In genomic region chr6:138570716-138571020, GRCh38 we compare ENCODE assay signal across 17 cellular contexts.
A peak's percentile ranks its signal among the peaks of the same experiment; 100 is the strongest.
DNase-seq lines count a peak whose midpoint lies in the region; ATAC-seq, FAIRE-seq and TF ChIP-seq lines count a peak whose summit lies in the region.
"Had no signal": no experiment of that assay in that cellular context is flagged by ENCODE, and none has a peak within 500 bp of the region (broad histone marks: within the 10 kb centered on the region; RNA-seq: fewer than 3 reads in every experiment).

No MANE protein-coding gene starts in this region.

- H3K4me3 Mint-ChIP-seq in Caco-2 (ENCODE audit: unreplicated experiment) = no peak overlapping the region
- H3K4me3 Mint-ChIP-seq in CD8-positive, alpha-beta memory T cell = no peak overlapping the region
- H3K4me3 Mint-ChIP-seq: activated naive CD8-positive, alpha-beta T cell treated with anti-CD3 and anti-CD28 coated beads, Interleukin-2, amount 10 ng/mL, durations not matched to agents 7 days and 5 days; CD4-positive, CD25-positive, alpha-beta regulatory T cell; stimulated activated memory B cell treated with anti-CD40 and anti-IgM and Interleukin-4, amounts not matched to agents 10 μg/mL and 1 μg/mL and 100 μg/mL, for 72 hours had no signal

- H3K27ac ChIP-seq in endothelial cell of umbilical vein (ENCODE audit: insufficient read depth, low read depth, low read length) (no peak overlapping the region), neural cell (ENCODE audit: low read length) (no peak overlapping the region)
- no peak overlapping the region for H3K27ac ChIP-seq in CD8-positive, alpha-beta memory T cell (ENCODE audit: low read depth, low read length)
- H3K27ac ChIP-seq: esophagus squamous epithelium had no signal

- no peak for TF ChIP-seq EP300 in neural cell (conservative IDR thresholded peaks at IDR 0.05; ENCODE audit: poor library complexity, severe bottlenecking)

- no peaks in the 10 kb centered on the region for H3F3A ChIP-seq in neural cell (ENCODE audit: insufficient read depth, low read length, poor library complexity, severe bottlenecking)

- H4K20me1 ChIP-seq in endothelial cell of umbilical vein (replicated peaks; ENCODE audit: control insufficient read depth, extremely low read depth, insufficient read depth, low read length) (no peaks in the 10 kb centered on the region), neural cell (ENCODE audit: insufficient read depth) (no peaks in the 10 kb centered on the region)

- H2AFZ ChIP-seq in endothelial cell of umbilical vein (ENCODE audit: low read depth, low read length) (no peak overlapping the region), neural cell (ENCODE audit: low read depth, low read length) (no peak overlapping the region)

- dilution Hi-C loops in endothelial cell of umbilical vein (cut with MboI; ENCODE audit: extremely low pct_ligation_motif_present, low sequenced_read_pairs) = no loop called here

- no peak for FAIRE-seq in endothelial cell of umbilical vein (lab: Jason Lieb, UNC)
- FAIRE-seq: colon, K562 had no signal

- no peaks in the 10 kb centered on the region for H3K27me3 ChIP-seq in Caco-2 (replicated peaks; ENCODE audit: control insufficient read depth, insufficient read depth, low read length)
- H3K27me3 ChIP-seq in MG63 = no peaks in the 10 kb centered on the region
- H3K27me3 ChIP-seq in endothelial cell of umbilical vein (ENCODE audit: control insufficient read depth in 2 of 2, insufficient read depth in 2 of 2, low read length in 2 of 2) = no peaks in the 10 kb centered on the region
- no peaks in the 10 kb centered on the region for H3K27me3 ChIP-seq in neural cell (ENCODE audit: insufficient read depth, low read depth, low read length)
- H3K27me3 ChIP-seq in CD8-positive, alpha-beta memory T cell (ENCODE audit: insufficient read depth, low read length, poor library complexity, severe bottlenecking) = peaks cover 13% of the 10 kb centered on the region
- H3K27me3 ChIP-seq: esophagus squamous epithelium had no signal

- H3K4me2 ChIP-seq in endothelial cell of umbilical vein (ENCODE audit: insufficient read depth, low read length) (no peak overlapping the region), neural cell (ENCODE audit: low read length) (peak overlapping the region; percentile 86)

- peaks cover 5% of the 10 kb centered on the region for H3K36me3 Mint-ChIP-seq in Caco-2 (ENCODE audit: insufficient read depth, unreplicated experiment)
- peaks cover 0 to 4% (median 0%) of the 10 kb centered on the region in 3 donors for H3K36me3 Mint-ChIP-seq in CD8-positive, alpha-beta memory T cell
- H3K36me3 Mint-ChIP-seq: activated naive CD8-positive, alpha-beta T cell treated with anti-CD3 and anti-CD28 coated beads, Interleukin-2, amount 10 ng/mL, durations not matched to agents 7 days and 5 days; CD4-positive, CD25-positive, alpha-beta regulatory T cell; stimulated activated memory B cell treated with anti-CD40 and anti-IgM and Interleukin-4, amounts not matched to agents 10 μg/mL and 1 μg/mL and 100 μg/mL, for 72 hours had no signal

- H3K4me1 Mint-ChIP-seq in Caco-2 (ENCODE audit: low read depth, unreplicated experiment) = peaks cover 7% of the 10 kb centered on the region
- H3K4me1 Mint-ChIP-seq in CD8-positive, alpha-beta memory T cell = no peaks in the 10 kb centered on the region
- H3K4me1 Mint-ChIP-seq: activated naive CD8-positive, alpha-beta T cell treated with anti-CD3 and anti-CD28 coated beads, Interleukin-2, amount 10 ng/mL, durations not matched to agents 7 days and 5 days; stimulated activated memory B cell treated with anti-CD40 and anti-IgM and Interleukin-4, amounts not matched to agents 10 μg/mL and 1 μg/mL and 100 μg/mL, for 72 hours had no signal

- peaks cover 14% of the 10 kb centered on the region; the same call in 1 of the 2 replicates for H3K4me1 ChIP-seq in Caco-2
- H3K4me1 ChIP-seq in endothelial cell of umbilical vein (ENCODE audit: control insufficient read depth, extremely low read depth, insufficient read depth, low read length) = peaks cover 13% of the 10 kb centered on the region
- no peaks in the 10 kb centered on the region for H3K4me1 ChIP-seq in CD8-positive, alpha-beta memory T cell (ENCODE audit: insufficient read depth, low read length)

- no peaks in the 10 kb centered on the region for H3K36me3 ChIP-seq in Caco-2 (ENCODE audit: control insufficient read depth, insufficient read depth, low read length)
- no peaks in the 10 kb centered on the region for H3K36me3 ChIP-seq in MG63
- H3K36me3 ChIP-seq in endothelial cell of umbilical vein (ENCODE audit: control insufficient read depth in 2 of 2, extremely low read depth in 1 of 2, insufficient read depth in 2 of 2, low read length in 2 of 2) = no peaks in the 10 kb centered on the region
- no peaks in the 10 kb centered on the region for H3K36me3 ChIP-seq in neural cell (ENCODE audit: insufficient read depth, low read length)
- no peaks in the 10 kb centered on the region for H3K36me3 ChIP-seq in CD8-positive, alpha-beta memory T cell (ENCODE audit: insufficient read depth, low read length)
- H3K36me3 ChIP-seq: esophagus squamous epithelium had no signal

- H3K9ac ChIP-seq in endothelial cell of umbilical vein (replicated peaks; ENCODE audit: extremely low read depth, insufficient read depth, low read length) = no peak overlapping the region
- H3K9ac ChIP-seq in neural cell (ENCODE audit: low read length) = peak overlapping the region; percentile 0

- no peaks in the 10 kb centered on the region for H3K9me1 ChIP-seq in endothelial cell of umbilical vein (replicated peaks; ENCODE audit: control insufficient read depth, extremely low read depth, insufficient read depth, low read length)

- no peak overlapping the region for H3K27ac Mint-ChIP-seq in Caco-2 (ENCODE audit: unreplicated experiment)
- H3K27ac Mint-ChIP-seq in CD8-positive, alpha-beta memory T cell = no peak overlapping the region
- H3K27ac Mint-ChIP-seq: activated naive CD8-positive, alpha-beta T cell treated with anti-CD3 and anti-CD28 coated beads, Interleukin-2, amount 10 ng/mL, durations not matched to agents 7 days and 5 days; CD4-positive, CD25-positive, alpha-beta regulatory T cell; stimulated activated memory B cell treated with anti-CD40 and anti-IgM and Interleukin-4, amounts not matched to agents 10 μg/mL and 1 μg/mL and 100 μg/mL, for 72 hours had no signal

- no peaks in the 10 kb centered on the region for H3K9me2 ChIP-seq in neural cell (ENCODE audit: insufficient read depth, low read length)

- H3K4me3 ChIP-seq in Caco-2 (ENCODE audit: low read depth, low read length) = peak overlapping the region; percentile 58
- peak overlapping the region; percentile 41 for H3K4me3 ChIP-seq in MG63
- H3K4me3 ChIP-seq in endothelial cell of umbilical vein (replicated peaks in 1 of 3; ENCODE audit: insufficient read depth in 1 of 3, low read depth in 1 of 3, low read length in 3 of 3) = no peak overlapping the region
- H3K4me3 ChIP-seq in neural cell (ENCODE audit: low read length) = peak overlapping the region; percentile 67
- no peak overlapping the region for H3K4me3 ChIP-seq in CD8-positive, alpha-beta memory T cell (ENCODE audit: low read length)
- H3K4me3 ChIP-seq: K562, mucosa of descending colon had no signal

- CTCF ChIA-PET in Caco-2 (lab: Charles Lee) = interaction anchor here (0.5 to 1.4 kb wide), 2 partner anchors 47 to 50 kb away, joined by 5 to 7 read pairs; no protein-coding TSS in a partner anchor
- CTCF ChIA-PET in endothelial cell of umbilical vein (lab: Charles Lee) = interaction anchor here (1.2 kb wide), 1 partner anchor 10 kb away, joined by 4 read pairs; no protein-coding TSS in a partner anchor
- CTCF ChIA-PET in CD8-positive, alpha-beta memory T cell (lab: Charles Lee) = interaction anchor here (1.0 kb wide), 1 partner anchor 524 kb away, joined by 3 read pairs; no protein-coding TSS in a partner anchor

- H3K79me2 ChIP-seq in endothelial cell of umbilical vein (ENCODE audit: control insufficient read depth, insufficient read depth, low read length) (peaks cover 36% of the 10 kb centered on the region), neural cell (replicated peaks; ENCODE audit: insufficient read depth, low read length) (peaks cover 35% of the 10 kb centered on the region)

- TF ChIP-seq CTCF in Caco-2 (IDR thresholded peaks at IDR 0.05; ENCODE audit: insufficient read depth in 1 of 2, low read depth in 1 of 2, low read length in 1 of 2, severe bottlenecking in 1 of 2, unreplicated experiment in 1 of 2) (no peak), endothelial cell of umbilical vein (IDR thresholded peaks at IDR 0.05; ENCODE audit: extremely low read depth in 1 of 2, insufficient read depth in 1 of 2, low read depth in 1 of 2, low read length in 2 of 2) (no peak), neural cell (IDR thresholded peaks at IDR 0.05; ENCODE audit: poor library complexity, severe bottlenecking) (no peak)

- H3K9me3 ChIP-seq in Caco-2 (no peaks in the 10 kb centered on the region), MG63 (no peaks in the 10 kb centered on the region), endothelial cell of umbilical vein (replicated peaks; ENCODE audit: control insufficient read depth, insufficient read depth, low read length) (no peaks in the 10 kb centered on the region), neural cell (ENCODE audit: low read length) (no peaks in the 10 kb centered on the region)
- no peaks in the 10 kb centered on the region for H3K9me3 ChIP-seq in CD8-positive, alpha-beta memory T cell (ENCODE audit: low read length)
- H3K9me3 ChIP-seq: esophagus squamous epithelium, mucosa of descending colon had no signal

- DNase-seq in Caco-2 = no peak
- no peak for DNase-seq in MG63
- peak; percentile 60 for DNase-seq in endothelial cell of umbilical vein (ENCODE audit: low read depth, low spot score)
- DNase-seq in CD8-positive, alpha-beta memory T cell = no peak
- no peak for DNase-seq in left colon
- no peak for DNase-seq in SW 1271 (lab: John Stamatoyannopoulos, UW)
- DNase-seq: activated naive CD8-positive, alpha-beta T cell treated with anti-CD3 and anti-CD28 coated beads, Interleukin-2, amount 10 ng/mL, durations not matched to agents 7 days and 5 days; CD4-positive, CD25-positive, alpha-beta regulatory T cell; esophagus squamous epithelium; mucosa of descending colon; NCI-H2029 treated with DMSO at 0.1 percent for 48 hours; PC-3; stimulated activated CD4-positive, alpha-beta T cell treated with anti-CD3 and anti-CD28 coated beads, Interleukin-4, amount 100 ng/mL, for 24 hours had no signal

- H3K27me3 Mint-ChIP-seq in Caco-2 (ENCODE audit: insufficient read depth, unreplicated experiment) = no peaks in the 10 kb centered on the region
- H3K27me3 Mint-ChIP-seq in CD8-positive, alpha-beta memory T cell = peaks cover 0 to 19% of the 10 kb centered on the region in 2 donors
- H3K27me3 Mint-ChIP-seq: stimulated activated memory B cell treated with anti-CD40 and anti-IgM and Interleukin-4, amounts not matched to agents 10 μg/mL and 1 μg/mL and 100 μg/mL, for 72 hours had no signal

- ATAC-seq in left colon = no peak
- ATAC-seq: K562; mucosa of descending colon; PC-3; stimulated activated memory B cell treated with anti-CD40 and anti-IgM and Interleukin-4, amounts not matched to agents 10 μg/mL and 1 μg/mL and 100 μg/mL, for 72 hours had no signal

- H3K9me3 Mint-ChIP-seq in Caco-2 (ENCODE audit: unreplicated experiment) = no peaks in the 10 kb centered on the region
- no peaks in the 10 kb centered on the region for H3K9me3 Mint-ChIP-seq in CD8-positive, alpha-beta memory T cell
- H3K9me3 Mint-ChIP-seq: activated naive CD8-positive, alpha-beta T cell treated with anti-CD3 and anti-CD28 coated beads, Interleukin-2, amount 10 ng/mL, durations not matched to agents 7 days and 5 days; CD4-positive, CD25-positive, alpha-beta regulatory T cell; stimulated activated memory B cell treated with anti-CD40 and anti-IgM and Interleukin-4, amounts not matched to agents 10 μg/mL and 1 μg/mL and 100 μg/mL, for 72 hours had no signal

- no peak for TF ChIP-seq POLR2A in endothelial cell of umbilical vein (IDR thresholded peaks at IDR 0.05; ENCODE audit: low read depth, low read length)

- POLR2A ChIA-PET in Caco-2 (lab: Charles Lee) = no interaction called here
- POLR2A ChIA-PET in endothelial cell of umbilical vein (lab: Charles Lee) = no interaction called here
- POLR2A ChIA-PET in CD8-positive, alpha-beta memory T cell (lab: Charles Lee) = no interaction called here

- no peak for TF ChIP-seq RAD21 in neural cell (conservative IDR thresholded peaks at IDR 0.05)

- intact Hi-C loops in Caco-2 (cut with micrococcal nuclease; ENCODE audit: unreplicated experiment) (loop anchor here (5.0 kb wide), 1 partner anchor 33 kb away; no protein-coding TSS in a partner anchor), endothelial cell of umbilical vein (cut with micrococcal nuclease) (no loop called here), left colon (cut with DNase I, micrococcal nuclease) (no loop called here)

- no TSS peak for BruUV-seq in Caco-2 (replicated peaks; lab: Mats Ljungman, UMichigan)
- no TSS peak for BruUV-seq in endothelial cell of umbilical vein (replicated peaks; lab: Mats Ljungman, UMichigan)

Comparison
In these comparisons a context has a peak if more than half of its experiments do, and no peak if none do; other contexts are left out.
1. H3K4me3 ChIP-seq: peak in Caco-2 (single experiment), MG63 (single experiment) and neural cell (single experiment); none in endothelial cell of umbilical vein (0 of 3) and CD8-positive, alpha-beta memory T cell (single experiment).